10 cellular contexts compared by ENCODE assay signal in the genomic region with DNA sequence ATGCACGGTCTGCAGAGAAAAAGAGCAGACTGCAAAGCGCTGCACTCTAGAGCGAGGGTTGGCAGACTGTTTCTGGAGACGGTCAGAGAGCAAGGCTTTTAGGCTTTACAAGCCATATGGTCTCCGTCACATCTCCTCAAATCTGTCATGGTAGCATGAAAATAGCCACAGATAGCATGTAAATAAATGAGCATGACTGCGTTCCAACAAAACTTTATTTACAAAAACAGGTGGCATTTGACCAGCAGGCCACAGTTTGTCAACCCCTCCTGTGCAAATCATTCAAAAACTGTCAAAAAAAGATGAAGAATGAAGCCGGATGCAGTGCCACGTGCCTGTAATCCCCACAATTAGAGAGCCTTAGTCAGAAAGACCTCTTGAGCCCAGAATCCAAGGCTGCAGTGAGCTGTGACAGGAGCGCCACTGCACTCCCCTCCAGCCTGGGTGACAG. TPM values are rescaled to one million over a fixed set of nuclear protein-coding genes. Genes with fewer than 3 reads are reported as not detected.
DNase-seq lines count a peak whose midpoint lies in the region; ATAC-seq, FAIRE-seq and TF ChIP-seq lines count a peak whose summit lies in the region.
"Had no signal": no experiment of that assay in that cellular context is flagged by ENCODE, and none has a peak within 500 bp of the region (broad histone marks: within the 10 kb centered on the region; RNA-seq: fewer than 3 reads in every experiment).

No MANE protein-coding gene starts in this region.

- TF ChIP-seq CTCF in GM12865 (IDR thresholded peaks at IDR 0.05; ENCODE audit: insufficient read depth, low read depth, low read length, missing control alignments) = no peak
- no peak for TF ChIP-seq CTCF in endothelial cell of umbilical vein (IDR thresholded peaks at IDR 0.05; ENCODE audit: extremely low read depth in 1 of 2, insufficient read depth in 1 of 2, low read depth in 1 of 2, low read length in 2 of 2)

- peaks cover 79% of the 10 kb centered on the region for H3K36me3 Mint-ChIP-seq in stimulated activated effector memory CD8-positive, alpha-beta T cell treated with anti-CD3 and anti-CD28 coated beads, Interleukin-12 subunit alpha, Interleukin-12 subunit beta, amount 100 ng/mL, for 72 hours

- H3K9me1 ChIP-seq in endothelial cell of umbilical vein (replicated peaks; ENCODE audit: control insufficient read depth, extremely low read depth, insufficient read depth, low read length) = no peaks in the 10 kb centered on the region

- H3K4me3 Mint-ChIP-seq in stimulated activated effector memory CD8-positive, alpha-beta T cell treated with anti-CD3 and anti-CD28 coated beads, Interleukin-12 subunit alpha, Interleukin-12 subunit beta, amount 100 ng/mL, for 72 hours = no peak overlapping the region

- peaks cover 36% of the 10 kb centered on the region for H3K4me1 ChIP-seq in endothelial cell of umbilical vein (ENCODE audit: control insufficient read depth, extremely low read depth, insufficient read depth, low read length)

- H3K27me3 ChIP-seq in endothelial cell of umbilical vein (ENCODE audit: control insufficient read depth in 2 of 2, insufficient read depth in 2 of 2, low read length in 2 of 2) = no peaks in the 10 kb centered on the region

- intact Hi-C loops in endothelial cell of umbilical vein (cut with micrococcal nuclease) = no loop called here

- dilution Hi-C loops in endothelial cell of umbilical vein (cut with MboI; ENCODE audit: extremely low pct_ligation_motif_present, low sequenced_read_pairs) = no loop called here

- DNase-seq in GM12865 (ENCODE audit: low read depth) = peak; percentile 77
- peak; percentile 94 to 95 for DNase-seq in NCI-H524 (lab: John Stamatoyannopoulos, UW)
- no peak for DNase-seq in endothelial cell of umbilical vein (ENCODE audit: low read depth, low spot score)
- DNase-seq in stimulated activated effector memory CD8-positive, alpha-beta T cell treated with anti-CD3 and anti-CD28 coated beads, Interleukin-12 subunit alpha, Interleukin-12 subunit beta, amount 100 ng/mL, for 72 hours (ENCODE audit: low spot score in 2 of 2) = no peak
- DNase-seq in GOT3 (lab: John Stamatoyannopoulos, UW) = no peak

- H3K27ac Mint-ChIP-seq in stimulated activated effector memory CD8-positive, alpha-beta T cell treated with anti-CD3 and anti-CD28 coated beads, Interleukin-12 subunit alpha, Interleukin-12 subunit beta, amount 100 ng/mL, for 72 hours = peak overlapping the region; percentile 93

- TF ChIP-seq POLR2A in endothelial cell of umbilical vein (IDR thresholded peaks at IDR 0.05; ENCODE audit: low read depth, low read length) = no peak

- no peak overlapping the region for H3K9ac ChIP-seq in endothelial cell of umbilical vein (replicated peaks; ENCODE audit: extremely low read depth, insufficient read depth, low read length)

- H3K36me3 ChIP-seq in endothelial cell of umbilical vein (ENCODE audit: control insufficient read depth in 2 of 2, extremely low read depth in 1 of 2, insufficient read depth in 2 of 2, low read length in 2 of 2) = no peaks in the 10 kb centered on the region

- H3K79me2 ChIP-seq in endothelial cell of umbilical vein (ENCODE audit: control insufficient read depth, insufficient read depth, low read length) = no peaks in the 10 kb centered on the region

- POLR2A ChIA-PET in endothelial cell of umbilical vein (lab: Charles Lee) = no interaction called here

- H3K27ac ChIP-seq in endothelial cell of umbilical vein (ENCODE audit: insufficient read depth, low read depth, low read length) = no peak overlapping the region
- H3K27ac ChIP-seq: VCaP had no signal

- H3K9me3 ChIP-seq in endothelial cell of umbilical vein (replicated peaks; ENCODE audit: control insufficient read depth, insufficient read depth, low read length) = no peaks in the 10 kb centered on the region

- no peaks in the 10 kb centered on the region for H3K9me3 Mint-ChIP-seq in stimulated activated effector memory CD8-positive, alpha-beta T cell treated with anti-CD3 and anti-CD28 coated beads, Interleukin-12 subunit alpha, Interleukin-12 subunit beta, amount 100 ng/mL, for 72 hours

- ATAC-seq in stimulated activated effector memory CD8-positive, alpha-beta T cell treated with anti-CD3 and anti-CD28 coated beads, Interleukin-12 subunit alpha, Interleukin-12 subunit beta, amount 100 ng/mL, for 72 hours = no peak
- ATAC-seq in GM19351 (IDR thresholded peaks at IDR 0.05; ENCODE audit: unreplicated experiment) (no peak), GM18870 (IDR thresholded peaks at IDR 0.05; ENCODE audit: unreplicated experiment) (no peak)

- H3K4me1 Mint-ChIP-seq in stimulated activated effector memory CD8-positive, alpha-beta T cell treated with anti-CD3 and anti-CD28 coated beads, Interleukin-12 subunit alpha, Interleukin-12 subunit beta, amount 100 ng/mL, for 72 hours = peaks cover 77% of the 10 kb centered on the region

- H3K4me2 ChIP-seq in endothelial cell of umbilical vein (ENCODE audit: insufficient read depth, low read length) = no peak overlapping the region

- no TSS peak for BruUV-seq in endothelial cell of umbilical vein (replicated peaks; lab: Mats Ljungman, UMichigan)

- FAIRE-seq in endothelial cell of umbilical vein (lab: Jason Lieb, UNC) = peak; percentile 33
- FAIRE-seq: astrocyte had no signal

- H2AFZ ChIP-seq in endothelial cell of umbilical vein (ENCODE audit: low read depth, low read length) = no peak overlapping the region

- CTCF ChIA-PET in endothelial cell of umbilical vein (lab: Charles Lee) = interaction anchor here (1.8 to 2.2 kb wide), 3 partner anchors 14 to 45 kb away, joined by 8 to 15 read pairs (median 9); no protein-coding TSS in a partner anchor

- H3K4me3 ChIP-seq in GM12865 (ENCODE audit: low read depth, low read length) (0 out of 2 replicates have a peak overlapping the region, but pooled peaks have one; percentile 3), endothelial cell of umbilical vein (replicated peaks in 1 of 3; ENCODE audit: insufficient read depth in 1 of 3, low read depth in 1 of 3, low read length in 3 of 3) (no peak overlapping the region)
- H3K4me3 ChIP-seq: lung had no signal

- H4K20me1 ChIP-seq in endothelial cell of umbilical vein (replicated peaks; ENCODE audit: control insufficient read depth, extremely low read depth, insufficient read depth, low read length) = no peaks in the 10 kb centered on the region

TF ChIP-seq in endothelial cell of umbilical vein, 7 proteins besides CTCF, POLR2A, EP300 and RAD21:
- no peak for TF ChIP-seq FOS (IDR thresholded peaks at IDR 0.05; ENCODE audit: borderline replicate concordance, insufficient read depth, low read length)
- TF ChIP-seq EZH2 (IDR thresholded peaks at IDR 0.05; ENCODE audit: borderline replicate concordance, low read depth, low read length, severe bottlenecking) = no peak
- no peak for TF ChIP-seq POLR2AphosphoS5 (IDR thresholded peaks at IDR 0.05; ENCODE audit: insufficient read depth, low read depth, low read length)
- TF ChIP-seq, protein P1, sequence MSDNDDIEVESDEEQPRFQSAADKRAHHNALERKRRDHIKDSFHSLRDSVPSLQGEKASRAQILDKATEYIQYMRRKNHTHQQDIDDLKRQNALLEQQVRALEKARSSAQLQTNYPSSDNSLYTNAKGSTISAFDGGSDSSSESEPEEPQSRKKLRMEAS (IDR thresholded peaks at IDR 0.05; ENCODE audit: insufficient read depth, insufficient read length) = no peak
- no peak for TF ChIP-seq JUN (IDR thresholded peaks at IDR 0.05; ENCODE audit: borderline replicate concordance, insufficient read depth, insufficient read length, low read depth)
- no peak for TF ChIP-seq GATA2 (IDR thresholded peaks at IDR 0.05; ENCODE audit: insufficient read depth, insufficient read length, low read depth, low read length)
- no peak for TF ChIP-seq MYC (IDR thresholded peaks at IDR 0.05; ENCODE audit: low read depth, low read length)

RNA-seq across cellular contexts. Expression of a gene that starts 18.9 kb away (rescaled TPM):
- 18.8 and 19.1 TPM in 2 replicates for total RNA-seq in endothelial cell of umbilical vein
- 2.6 and 3.0 TPM in 2 replicates for polyA plus RNA-seq in endothelial cell of umbilical vein
- 2.8 and 3.1 TPM in 2 replicates for polyA plus RNA-seq in endothelial cell of umbilical vein (2011; cell fraction: cytosol; rRNA removed)
- 11.8 and 12.8 TPM in 2 replicates for polyA plus RNA-seq in endothelial cell of umbilical vein (2011; cell fraction: nucleus; rRNA removed)
- 2.7 and 3.3 TPM in 2 replicates for polyA plus RNA-seq in endothelial cell of umbilical vein (2012)
- 8.7 and 9.0 TPM in 2 replicates for polyA minus RNA-seq in endothelial cell of umbilical vein
- 0.20 TPM for polyA minus RNA-seq in endothelial cell of umbilical vein (2011; cell fraction: cytosol; rRNA and poly(A)+ RNA removed)
- polyA minus RNA-seq in endothelial cell of umbilical vein (2011; cell fraction: nucleus; rRNA and poly(A)+ RNA removed) = 11.5 and 12.4 TPM in 2 replicates

RNA-seq across cellular contexts. Expression of a gene that starts 37.3 kb away (rescaled TPM):
- 50.9 and 52.0 TPM in 2 replicates for total RNA-seq in endothelial cell of umbilical vein
- polyA plus RNA-seq in endothelial cell of umbilical vein = 27.1 and 42.6 TPM in 2 replicates
- polyA plus RNA-seq in endothelial cell of umbilical vein (2011; cell fraction: cytosol; rRNA removed) = 38.9 and 47.8 TPM in 2 replicates
- polyA plus RNA-seq in endothelial cell of umbilical vein (2011; cell fraction: nucleus; rRNA removed) = 13.7 and 18.6 TPM in 2 replicates
- polyA plus RNA-seq in endothelial cell of umbilical vein (2012) = 40.2 and 60.5 TPM in 2 replicates
- polyA minus RNA-seq in endothelial cell of umbilical vein = 12.5 and 16.9 TPM in 2 replicates
- polyA minus RNA-seq in endothelial cell of umbilical vein (2011; cell fraction: cytosol; rRNA and poly(A)+ RNA removed) = 22.4 TPM
- polyA minus RNA-seq in endothelial cell of umbilical vein (2011; cell fraction: nucleus; rRNA and poly(A)+ RNA removed) = 4.7 and 9.0 TPM in 2 replicates

Comparison
In these comparisons a context has a peak if more than half of its experiments do, and no peak if none do; other contexts are left out.
1. DNase-seq: peak in GM12865 (single experiment) and NCI-H524 (2 of 2); none in endothelial cell of umbilical vein (single experiment), stimulated activated effector memory CD8-positive, alpha-beta T cell treated with anti-CD3 and anti-CD28 coated beads, Interleukin-12 subunit alpha, Interleukin-12 subunit beta, amount 100 ng/mL, for 72 hours (0 of 2) and GOT3 (single experiment).